19 cellular contexts compared by ENCODE assay signal in genomic region chr11:13831707-13832106, GRCh38.
DNase-seq lines count a peak whose midpoint lies in the region; ATAC-seq, FAIRE-seq and TF ChIP-seq lines count a peak whose summit lies in the region.
"Had no signal": no experiment of that assay in that cellular context is flagged by ENCODE, and none has a peak within 500 bp of the region (broad histone marks: within the 10 kb centered on the region; RNA-seq: fewer than 3 reads in every experiment).

No MANE protein-coding gene starts in this region.

- H3K4me2 ChIP-seq in astrocyte (ENCODE audit: low read length) (no peak overlapping the region), SK-N-SH (no peak overlapping the region)

- H3K9me3 ChIP-seq in astrocyte (ENCODE audit: insufficient read depth, low read depth, low read length) (no peaks in the 10 kb centered on the region), SK-N-SH (no peaks in the 10 kb centered on the region)
- H3K9me3 ChIP-seq: esophagus squamous epithelium had no signal

- H4K20me1 ChIP-seq in astrocyte (ENCODE audit: insufficient read depth, low read length) (no peaks in the 10 kb centered on the region), SK-N-SH (ENCODE audit: insufficient read depth) (no peaks in the 10 kb centered on the region)

- ATAC-seq in activated CD8-positive, alpha-beta memory T cell treated with anti-CD3 and anti-CD28 coated beads, Interleukin-2, amount 10 ng/mL, durations not matched to agents 7 days and 5 days: no peak
- ATAC-seq in GM19023 (IDR thresholded peaks at IDR 0.05; ENCODE audit: unreplicated experiment): no peak
- ATAC-seq: activated T-cell treated with anti-CD3 and anti-CD28 coated beads, Interleukin-2, amount 50 U/mL, for 72 hours; CD8-positive, alpha-beta T cell; HCT116 had no signal

- H3K27me3 ChIP-seq in astrocyte (ENCODE audit: insufficient read depth, low read length) (no peaks in the 10 kb centered on the region), SK-N-SH (ENCODE audit: insufficient read depth) (no peaks in the 10 kb centered on the region)
- H3K27me3 ChIP-seq: cardiac muscle cell, esophagus squamous epithelium had no signal

- H3K9me2 ChIP-seq in SK-N-SH: no peaks in the 10 kb centered on the region

- H3K36me3 Mint-ChIP-seq in astrocyte (ENCODE audit: low read depth, unreplicated experiment): no peaks in the 10 kb centered on the region
- H3K36me3 Mint-ChIP-seq in activated CD8-positive, alpha-beta memory T cell treated with anti-CD3 and anti-CD28 coated beads, Interleukin-2, amount 10 ng/mL, durations not matched to agents 7 days and 5 days: peaks cover 2% of the 10 kb centered on the region

- TF ChIP-seq EP300 in SK-N-SH (IDR thresholded peaks at IDR 0.05; ENCODE audit: borderline replicate concordance in 1 of 2, low read depth in 1 of 2, low read length in 1 of 2): no peak

- H3K4me1 Mint-ChIP-seq in astrocyte (ENCODE audit: low read depth, unreplicated experiment): no peaks in the 10 kb centered on the region
- H3K4me1 Mint-ChIP-seq in activated CD8-positive, alpha-beta memory T cell treated with anti-CD3 and anti-CD28 coated beads, Interleukin-2, amount 10 ng/mL, durations not matched to agents 7 days and 5 days: no peaks in the 10 kb centered on the region
- H3K4me1 Mint-ChIP-seq: activated CD4-positive, alpha-beta memory T cell treated with anti-CD3 and anti-CD28 coated beads, Interleukin-2, amount 10 ng/mL, durations not matched to agents 7 days and 5 days; neural crest cell had no signal

- H3K27ac ChIP-seq in astrocyte (ENCODE audit: low read depth, low read length) (no peak overlapping the region), SK-N-SH (ENCODE audit: low read depth in 2 of 2, low read length in 1 of 2) (no peak overlapping the region)
- H3K27ac ChIP-seq: cardiac muscle cell, esophagus squamous epithelium had no signal

- H3K4me3 Mint-ChIP-seq in astrocyte (ENCODE audit: unreplicated experiment): no peak overlapping the region
- H3K4me3 Mint-ChIP-seq in activated CD8-positive, alpha-beta memory T cell treated with anti-CD3 and anti-CD28 coated beads, Interleukin-2, amount 10 ng/mL, durations not matched to agents 7 days and 5 days: no peak overlapping the region
- H3K4me3 Mint-ChIP-seq: activated CD4-positive, alpha-beta memory T cell treated with anti-CD3 and anti-CD28 coated beads, Interleukin-2, amount 10 ng/mL, durations not matched to agents 7 days and 5 days; activated T-cell treated with anti-CD3 and anti-CD28 coated beads, Interleukin-2, amount 50 U/mL, for 72 hours; CD8-positive, alpha-beta T cell; neural crest cell had no signal

- H3K27me3 Mint-ChIP-seq in astrocyte (ENCODE audit: low read depth, unreplicated experiment): peaks cover 2% of the 10 kb centered on the region
- peaks cover 5% of the 10 kb centered on the region for H3K27me3 Mint-ChIP-seq in activated CD8-positive, alpha-beta memory T cell treated with anti-CD3 and anti-CD28 coated beads, Interleukin-2, amount 10 ng/mL, durations not matched to agents 7 days and 5 days

- TF ChIP-seq CTCF in astrocyte (IDR thresholded peaks at IDR 0.05; ENCODE audit: insufficient read depth, low read depth, low read length): no peak
- TF ChIP-seq CTCF in SK-N-SH (IDR thresholded peaks at IDR 0.05): no peak

- H3K9ac ChIP-seq in astrocyte (ENCODE audit: low read length) (no peak overlapping the region), SK-N-SH (no peak overlapping the region)

- no peak for FAIRE-seq in astrocyte (lab: Jason Lieb, UNC)

- no peak for TF ChIP-seq RAD21 in SK-N-SH (IDR thresholded peaks at IDR 0.05; ENCODE audit: low read length)

- CTCF ChIA-PET in activated CD8-positive, alpha-beta memory T cell treated with anti-CD3 and anti-CD28 coated beads, Interleukin-2, amount 10 ng/mL, durations not matched to agents 7 days and 5 days (lab: Charles Lee): interaction anchor here (0.9 kb wide), 1 partner anchor 277 kb away, joined by 3 read pairs; no protein-coding TSS in a partner anchor
- CTCF ChIA-PET in SK-N-SH (lab: Yijun Ruan, JAX): no interaction called here

- H3K27ac Mint-ChIP-seq in astrocyte (ENCODE audit: unreplicated experiment): no peak overlapping the region
- no peak overlapping the region for H3K27ac Mint-ChIP-seq in activated CD8-positive, alpha-beta memory T cell treated with anti-CD3 and anti-CD28 coated beads, Interleukin-2, amount 10 ng/mL, durations not matched to agents 7 days and 5 days
- H3K27ac Mint-ChIP-seq: activated CD4-positive, alpha-beta memory T cell treated with anti-CD3 and anti-CD28 coated beads, Interleukin-2, amount 10 ng/mL, durations not matched to agents 7 days and 5 days; activated T-cell treated with anti-CD3 and anti-CD28 coated beads, Interleukin-2, amount 50 U/mL, for 72 hours; CD8-positive, alpha-beta T cell had no signal

- POLR2A ChIA-PET in SK-N-SH (lab: Yijun Ruan, JAX): no interaction called here

- H3K4me3 ChIP-seq in astrocyte (ENCODE audit: insufficient read depth, low read depth, low read length) (no peak overlapping the region), SK-N-SH (ENCODE audit: low read depth in 2 of 2, low read length in 1 of 2) (no peak overlapping the region)
- H3K4me3 ChIP-seq: cardiac muscle cell, esophagus squamous epithelium had no signal

- H3K4me1 ChIP-seq in astrocyte (ENCODE audit: insufficient read depth, low read length): peaks cover under 1% of the 10 kb centered on the region
- no peaks in the 10 kb centered on the region; a peak in 1 of 4 replicates for H3K4me1 ChIP-seq in SK-N-SH (ENCODE audit: control insufficient read depth in 1 of 2, insufficient read depth in 2 of 2, low read depth in 1 of 2, low read length in 1 of 2)

- no peaks in the 10 kb centered on the region for H3K9me3 Mint-ChIP-seq in astrocyte (ENCODE audit: unreplicated experiment)
- peaks cover 7% of the 10 kb centered on the region for H3K9me3 Mint-ChIP-seq in activated CD8-positive, alpha-beta memory T cell treated with anti-CD3 and anti-CD28 coated beads, Interleukin-2, amount 10 ng/mL, durations not matched to agents 7 days and 5 days (ENCODE audit: low read depth)

- no peaks in the 10 kb centered on the region for H3K36me3 ChIP-seq in astrocyte (ENCODE audit: insufficient read depth, low read length)
- no peaks in the 10 kb centered on the region for H3K36me3 ChIP-seq in SK-N-SH (replicated peaks in 1 of 2; ENCODE audit: control insufficient read depth in 1 of 2, insufficient read depth in 2 of 2, low read length in 1 of 2)
- H3K36me3 ChIP-seq: cardiac muscle cell, esophagus squamous epithelium had no signal

- DNase-seq in COLO668 (lab: John Stamatoyannopoulos, UW; ENCODE audit: unreplicated experiment) (peak; percentile 68), NCI-H1092 treated with DMSO at 0.1 percent for 48 hours (lab: John Stamatoyannopoulos, UW) (peak; percentile 92), NCI-H345 (lab: John Stamatoyannopoulos, UW) (peak; percentile 80), astrocyte (ENCODE audit: low read depth) (peak; percentile 4), SK-N-SH (no peak)
- no peak for DNase-seq in activated CD8-positive, alpha-beta memory T cell treated with anti-CD3 and anti-CD28 coated beads, Interleukin-2, amount 50 U/mL, for 48 hours
- DNase-seq in activated CD8-positive, alpha-beta memory T cell treated with anti-CD3 and anti-CD28 coated beads, Interleukin-2, amount 10 ng/mL, durations not matched to agents 7 days and 5 days: no peak
- DNase-seq: activated CD4-positive, alpha-beta memory T cell treated with anti-CD3 and anti-CD28 coated beads, Interleukin-2, amount 10 ng/mL, durations not matched to agents 7 days and 5 days; activated T-cell treated with anti-CD3 and anti-CD28 coated beads, Interleukin-2, amount 50 U/mL, for 72 hours; CD8-positive, alpha-beta T cell; esophagus squamous epithelium; mesenchymal stem cell; NCI-H526; retina; stimulated activated CD4-positive, alpha-beta T cell treated with anti-CD3 and anti-CD28 coated beads, Interleukin-15, amount 100 ng/mL, for 24 hours had no signal

- no peaks in the 10 kb centered on the region for H3K79me2 ChIP-seq in astrocyte (ENCODE audit: insufficient read depth, low read length)
- H3K79me2 ChIP-seq in SK-N-SH (ENCODE audit: insufficient read depth): no peaks in the 10 kb centered on the region

- H3F3A ChIP-seq in SK-N-SH (replicated peaks; ENCODE audit: insufficient read depth): no peaks in the 10 kb centered on the region

- H2AFZ ChIP-seq in astrocyte (ENCODE audit: low read depth, low read length) (no peak overlapping the region), SK-N-SH (ENCODE audit: low read depth) (no peak overlapping the region)

TF ChIP-seq in SK-N-SH, 30 proteins besides CTCF, POLR2A, EP300 and RAD21 (continues in another document):
- TF ChIP-seq MEF2A (IDR thresholded peaks at IDR 0.05; ENCODE audit: borderline replicate concordance, low read depth) (no peak), REST (IDR thresholded peaks at IDR 0.05; ENCODE audit: low read depth, low read length) (no peak), RCOR1 (IDR thresholded peaks at IDR 0.05; ENCODE audit: low read length) (no peak)

Comparison
In these comparisons a context has a peak if more than half of its experiments do, and no peak if none do; other contexts are left out.
1. DNase-seq: peak in COLO668 (single experiment), NCI-H1092 treated with DMSO at 0.1 percent for 48 hours (single experiment), NCI-H345 (single experiment) and astrocyte (single experiment); none in activated CD8-positive, alpha-beta memory T cell treated with anti-CD3 and anti-CD28 coated beads, Interleukin-2, amount 50 U/mL, for 48 hours (single experiment), activated CD8-positive, alpha-beta memory T cell treated with anti-CD3 and anti-CD28 coated beads, Interleukin-2, amount 10 ng/mL, durations not matched to agents 7 days and 5 days (single experiment) and SK-N-SH (single experiment).